ENCODE assay signal across 8 cellular contexts in the genomic region with DNA sequence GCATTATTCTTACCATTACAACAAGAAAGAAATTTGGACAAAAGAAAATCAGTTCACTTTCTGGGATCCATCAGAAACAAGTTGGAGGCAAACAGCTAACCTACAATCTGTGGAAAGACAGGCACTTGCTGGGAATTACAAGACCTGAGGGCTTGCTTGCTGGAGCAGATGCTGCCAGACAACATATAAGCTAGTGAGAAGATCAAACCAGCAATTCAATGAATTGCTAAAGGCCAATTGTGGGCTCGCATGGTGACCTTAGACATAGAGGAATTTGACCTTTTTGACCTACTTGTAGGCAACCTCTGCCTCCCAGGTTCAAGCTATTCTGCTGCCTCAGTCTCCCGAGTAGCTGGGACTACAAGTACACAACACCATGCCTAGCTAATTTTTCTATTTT.
"Had no signal": no experiment of that assay in that cellular context is flagged by ENCODE, and none has a peak within 500 bp of the region (broad histone marks: within the 10 kb centered on the region; RNA-seq: fewer than 3 reads in every experiment).

No MANE protein-coding gene starts in this region.

- ATAC-seq: HepG2, K562 had no signal

- H3K4me1 Mint-ChIP-seq: IgD-negative memory B cell had no signal

- H3K4me3 ChIP-seq: K562 had no signal

- H3K4me3 Mint-ChIP-seq: IgD-negative memory B cell had no signal

- H3K27me3 Mint-ChIP-seq: IgD-negative memory B cell had no signal

- FAIRE-seq: HepG2, HTR-8/SVneo, K562 had no signal

- H3K27ac ChIP-seq: HL-60 had no signal

- DNase-seq: IMR-90, KBM-7, KG1 had no signal

- H3K36me3 Mint-ChIP-seq: IgD-negative memory B cell had no signal

- H3K27ac Mint-ChIP-seq: IgD-negative memory B cell had no signal
